Comparison of ENCODE assay signal across 1 cellular context in the genomic region with DNA sequence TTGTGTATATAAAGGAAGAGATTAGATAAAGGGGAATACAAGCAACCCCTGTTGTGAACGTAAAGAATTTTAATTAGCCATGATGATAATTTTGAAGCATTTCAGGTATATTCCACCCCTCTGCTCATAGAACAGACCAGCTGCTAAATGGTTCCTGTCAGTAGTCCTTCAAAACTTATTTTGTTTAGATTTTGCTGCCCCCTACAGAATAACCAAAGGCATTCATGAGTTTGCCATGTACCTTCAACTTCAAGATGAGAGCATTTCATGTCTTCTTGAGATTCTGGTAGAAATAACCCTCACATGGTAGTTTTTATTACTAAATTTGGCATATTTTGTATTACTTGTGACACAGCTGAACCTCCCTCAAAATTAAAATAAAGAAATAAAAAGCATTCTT.
TF ChIP-seq lines count a peak whose summit lies in the region.

No MANE protein-coding gene starts in this region.

TF ChIP-seq in GM23338, 12 proteins besides CTCF, POLR2A, EP300 and RAD21 (continued from another document):
- TF ChIP-seq, protein P1, sequence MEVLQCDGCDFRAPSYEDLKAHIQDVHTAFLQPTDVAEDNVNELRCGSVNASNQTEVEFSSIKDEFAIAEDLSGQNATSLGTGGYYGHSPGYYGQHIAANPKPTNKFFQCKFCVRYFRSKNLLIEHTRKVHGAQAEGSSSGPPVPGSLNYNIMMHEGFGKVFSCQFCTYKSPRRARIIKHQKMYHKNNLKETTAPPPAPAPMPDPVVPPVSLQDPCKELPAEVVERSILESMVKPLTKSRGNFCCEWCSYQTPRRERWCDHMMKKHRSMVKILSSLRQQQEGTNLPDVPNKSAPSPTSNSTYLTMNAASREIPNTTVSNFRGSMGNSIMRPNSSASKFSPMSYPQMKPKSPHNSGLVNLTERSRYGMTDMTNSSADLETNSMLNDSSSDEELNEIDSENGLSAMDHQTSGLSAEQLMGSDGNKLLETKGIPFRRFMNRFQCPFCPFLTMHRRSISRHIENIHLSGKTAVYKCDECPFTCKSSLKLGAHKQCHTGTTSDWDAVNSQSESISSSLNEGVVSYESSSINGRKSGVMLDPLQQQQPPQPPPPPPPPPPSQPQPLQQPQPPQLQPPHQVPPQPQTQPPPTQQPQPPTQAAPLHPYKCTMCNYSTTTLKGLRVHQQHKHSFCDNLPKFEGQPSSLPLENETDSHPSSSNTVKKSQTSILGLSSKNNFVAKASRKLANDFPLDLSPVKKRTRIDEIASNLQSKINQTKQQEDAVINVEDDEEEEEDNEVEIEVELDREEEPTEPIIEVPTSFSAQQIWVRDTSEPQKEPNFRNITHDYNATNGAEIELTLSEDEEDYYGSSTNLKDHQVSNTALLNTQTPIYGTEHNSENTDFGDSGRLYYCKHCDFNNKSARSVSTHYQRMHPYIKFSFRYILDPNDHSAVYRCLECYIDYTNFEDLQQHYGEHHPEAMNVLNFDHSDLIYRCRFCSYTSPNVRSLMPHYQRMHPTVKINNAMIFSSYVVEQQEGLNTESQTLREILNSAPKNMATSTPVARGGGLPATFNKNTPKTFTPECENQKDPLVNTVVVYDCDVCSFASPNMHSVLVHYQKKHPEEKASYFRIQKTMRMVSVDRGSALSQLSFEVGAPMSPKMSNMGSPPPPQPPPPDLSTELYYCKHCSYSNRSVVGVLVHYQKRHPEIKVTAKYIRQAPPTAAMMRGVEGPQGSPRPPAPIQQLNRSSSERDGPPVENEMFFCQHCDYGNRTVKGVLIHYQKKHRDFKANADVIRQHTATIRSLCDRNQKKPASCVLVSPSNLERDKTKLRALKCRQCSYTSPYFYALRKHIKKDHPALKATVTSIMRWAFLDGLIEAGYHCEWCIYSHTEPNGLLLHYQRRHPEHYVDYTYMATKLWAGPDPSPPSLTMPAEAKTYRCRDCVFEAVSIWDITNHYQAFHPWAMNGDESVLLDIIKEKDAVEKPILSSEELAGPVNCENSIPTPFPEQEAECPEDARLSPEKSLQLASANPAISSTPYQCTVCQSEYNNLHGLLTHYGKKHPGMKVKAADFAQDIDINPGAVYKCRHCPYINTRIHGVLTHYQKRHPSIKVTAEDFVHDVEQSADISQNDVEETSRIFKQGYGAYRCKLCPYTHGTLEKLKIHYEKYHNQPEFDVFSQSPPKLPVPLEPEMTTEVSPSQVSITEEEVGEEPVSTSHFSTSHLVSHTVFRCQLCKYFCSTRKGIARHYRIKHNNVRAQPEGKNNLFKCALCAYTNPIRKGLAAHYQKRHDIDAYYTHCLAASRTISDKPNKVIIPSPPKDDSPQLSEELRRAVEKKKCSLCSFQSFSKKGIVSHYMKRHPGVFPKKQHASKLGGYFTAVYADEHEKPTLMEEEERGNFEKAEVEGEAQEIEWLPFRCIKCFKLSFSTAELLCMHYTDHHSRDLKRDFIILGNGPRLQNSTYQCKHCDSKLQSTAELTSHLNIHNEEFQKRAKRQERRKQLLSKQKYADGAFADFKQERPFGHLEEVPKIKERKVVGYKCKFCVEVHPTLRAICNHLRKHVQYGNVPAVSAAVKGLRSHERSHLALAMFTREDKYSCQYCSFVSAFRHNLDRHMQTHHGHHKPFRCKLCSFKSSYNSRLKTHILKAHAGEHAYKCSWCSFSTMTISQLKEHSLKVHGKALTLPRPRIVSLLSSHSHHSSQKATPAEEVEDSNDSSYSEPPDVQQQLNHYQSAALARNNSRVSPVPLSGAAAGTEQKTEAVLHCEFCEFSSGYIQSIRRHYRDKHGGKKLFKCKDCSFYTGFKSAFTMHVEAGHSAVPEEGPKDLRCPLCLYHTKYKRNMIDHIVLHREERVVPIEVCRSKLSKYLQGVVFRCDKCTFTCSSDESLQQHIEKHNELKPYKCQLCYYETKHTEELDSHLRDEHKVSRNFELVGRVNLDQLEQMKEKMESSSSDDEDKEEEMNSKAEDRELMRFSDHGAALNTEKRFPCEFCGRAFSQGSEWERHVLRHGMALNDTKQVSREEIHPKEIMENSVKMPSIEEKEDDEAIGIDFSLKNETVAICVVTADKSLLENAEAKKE (CRISPR knock-in tag; IDR thresholded peaks at IDR 0.05): no peak
- TF ChIP-seq EZH2phosphoT487 (IDR thresholded peaks at IDR 0.05; ENCODE audit: unreplicated experiment): no peak
- no peak for TF ChIP-seq ZNF331 (CRISPR knock-in tag; IDR thresholded peaks at IDR 0.05; ENCODE audit: low read depth)
- TF ChIP-seq, protein P2, sequence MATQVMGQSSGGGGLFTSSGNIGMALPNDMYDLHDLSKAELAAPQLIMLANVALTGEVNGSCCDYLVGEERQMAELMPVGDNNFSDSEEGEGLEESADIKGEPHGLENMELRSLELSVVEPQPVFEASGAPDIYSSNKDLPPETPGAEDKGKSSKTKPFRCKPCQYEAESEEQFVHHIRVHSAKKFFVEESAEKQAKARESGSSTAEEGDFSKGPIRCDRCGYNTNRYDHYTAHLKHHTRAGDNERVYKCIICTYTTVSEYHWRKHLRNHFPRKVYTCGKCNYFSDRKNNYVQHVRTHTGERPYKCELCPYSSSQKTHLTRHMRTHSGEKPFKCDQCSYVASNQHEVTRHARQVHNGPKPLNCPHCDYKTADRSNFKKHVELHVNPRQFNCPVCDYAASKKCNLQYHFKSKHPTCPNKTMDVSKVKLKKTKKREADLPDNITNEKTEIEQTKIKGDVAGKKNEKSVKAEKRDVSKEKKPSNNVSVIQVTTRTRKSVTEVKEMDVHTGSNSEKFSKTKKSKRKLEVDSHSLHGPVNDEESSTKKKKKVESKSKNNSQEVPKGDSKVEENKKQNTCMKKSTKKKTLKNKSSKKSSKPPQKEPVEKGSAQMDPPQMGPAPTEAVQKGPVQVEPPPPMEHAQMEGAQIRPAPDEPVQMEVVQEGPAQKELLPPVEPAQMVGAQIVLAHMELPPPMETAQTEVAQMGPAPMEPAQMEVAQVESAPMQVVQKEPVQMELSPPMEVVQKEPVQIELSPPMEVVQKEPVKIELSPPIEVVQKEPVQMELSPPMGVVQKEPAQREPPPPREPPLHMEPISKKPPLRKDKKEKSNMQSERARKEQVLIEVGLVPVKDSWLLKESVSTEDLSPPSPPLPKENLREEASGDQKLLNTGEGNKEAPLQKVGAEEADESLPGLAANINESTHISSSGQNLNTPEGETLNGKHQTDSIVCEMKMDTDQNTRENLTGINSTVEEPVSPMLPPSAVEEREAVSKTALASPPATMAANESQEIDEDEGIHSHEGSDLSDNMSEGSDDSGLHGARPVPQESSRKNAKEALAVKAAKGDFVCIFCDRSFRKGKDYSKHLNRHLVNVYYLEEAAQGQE (IDR thresholded peaks at IDR 0.05; ENCODE audit: unreplicated experiment): no peak
- TF ChIP-seq POLR2AphosphoS5 (IDR thresholded peaks at IDR 0.05; ENCODE audit: low read depth): no peak
- TF ChIP-seq NANOG (IDR thresholded peaks at IDR 0.05; ENCODE audit: borderline replicate concordance): no peak
